Comparison of ENCODE assay signal across 8 cellular contexts in genomic region chr7:127253289-127254162, GRCh38. TPM values are rescaled to one million over a fixed set of nuclear protein-coding genes. Genes with fewer than 3 reads are reported as not detected.
A peak's percentile ranks its signal among the peaks of the same experiment; 100 is the strongest.
DNase-seq lines count a peak whose midpoint lies in the region; ATAC-seq and TF ChIP-seq lines count a peak whose summit lies in the region.

No MANE protein-coding gene starts in this region.

- peak; percentile 63 to 95 (median 78) for TF ChIP-seq CTCF in esophagus squamous epithelium (IDR thresholded peaks at IDR 0.05)

- H3K4me3 Mint-ChIP-seq in CD8-positive, alpha-beta memory T cell = peak overlapping the region; percentile 83 to 96 (median 88)
- peak overlapping the region; percentile 87 to 94 for H3K4me3 Mint-ChIP-seq in stimulated activated naive B cell treated with anti-CD40 and anti-IgM and Interleukin-4, amounts not matched to agents 10 μg/mL and 1 μg/mL and 100 μg/mL, for 72 hours

- POLR2A ChIA-PET in CD8-positive, alpha-beta memory T cell (lab: Charles Lee) = interaction anchor here (1.0 kb wide), 1 partner anchor 139 kb away, joined by 3 read pairs; the partner anchor contains the start of gene ZNF800

- peak; percentile 22 to 61 (median 40) for DNase-seq in CD8-positive, alpha-beta memory T cell
- DNase-seq in NCI-H82 (lab: John Stamatoyannopoulos, UW) (peak; percentile 77), esophagus squamous epithelium (lab: John Stamatoyannopoulos, UW) (no peak)
- DNase-seq in activated T-cell treated with anti-CD3 and anti-CD28 coated beads, Interleukin-2, amount 50 U/mL, for 1 hour = peak; percentile 70
- DNase-seq in stimulated activated naive B cell treated with anti-CD40 and anti-IgM and Interleukin-4, amounts not matched to agents 10 μg/mL and 1 μg/mL and 100 μg/mL, for 72 hours = peak; percentile 41

- H3K9me3 ChIP-seq in CD8-positive, alpha-beta memory T cell (ENCODE audit: low read length) = no peaks in the 10 kb centered on the region
- H3K9me3 ChIP-seq in esophagus squamous epithelium (no peaks in the 10 kb centered on the region), muscle layer of duodenum (ENCODE audit: control insufficient read depth in 1 of 2, low read length in 2 of 2) (no peaks in the 10 kb centered on the region)

- H3K36me3 Mint-ChIP-seq in CD8-positive, alpha-beta memory T cell = peaks cover 0 to 2% (median 0%) of the 10 kb centered on the region in 3 donors
- no peaks in the 10 kb centered on the region for H3K36me3 Mint-ChIP-seq in stimulated activated naive B cell treated with anti-CD40 and anti-IgM and Interleukin-4, amounts not matched to agents 10 μg/mL and 1 μg/mL and 100 μg/mL, for 72 hours

- peaks cover 43% of the 10 kb centered on the region for H3K27me3 ChIP-seq in CD8-positive, alpha-beta memory T cell (ENCODE audit: insufficient read depth, low read length, poor library complexity, severe bottlenecking)
- H3K27me3 ChIP-seq in esophagus squamous epithelium (peaks cover 4 to 90% (median 10%) of the 10 kb centered on the region in 4 donors), muscle layer of duodenum (ENCODE audit: low read depth, low read length) (peaks cover 41% of the 10 kb centered on the region)

- no peak overlapping the region for H3K27ac ChIP-seq in CD8-positive, alpha-beta memory T cell (ENCODE audit: low read depth, low read length)
- H3K27ac ChIP-seq in esophagus squamous epithelium (peak overlapping the region in 3 of 4 donors; percentile 29 to 59 (median 34)), muscle layer of duodenum (ENCODE audit: low read length) (no peak overlapping the region)

- peak overlapping the region; percentile 59 for H3K4me3 ChIP-seq in CD8-positive, alpha-beta memory T cell (ENCODE audit: low read length)
- H3K4me3 ChIP-seq in esophagus squamous epithelium = peak overlapping the region; percentile 53 to 86 (median 76)
- H3K4me3 ChIP-seq in muscle layer of duodenum (ENCODE audit: low read depth in 1 of 2, low read length in 2 of 2) = peak overlapping the region; percentile 77 to 96

- peaks cover 28 to 78% of the 10 kb centered on the region in 2 donors for H3K27me3 Mint-ChIP-seq in CD8-positive, alpha-beta memory T cell
- peaks cover 74 to 80% of the 10 kb centered on the region in 2 donors for H3K27me3 Mint-ChIP-seq in stimulated activated naive B cell treated with anti-CD40 and anti-IgM and Interleukin-4, amounts not matched to agents 10 μg/mL and 1 μg/mL and 100 μg/mL, for 72 hours

- no peaks in the 10 kb centered on the region for H3K36me3 ChIP-seq in CD8-positive, alpha-beta memory T cell (ENCODE audit: insufficient read depth, low read length)
- H3K36me3 ChIP-seq in esophagus squamous epithelium = no peaks in the 10 kb centered on the region
- no peaks in the 10 kb centered on the region for H3K36me3 ChIP-seq in muscle layer of duodenum (ENCODE audit: control insufficient read depth in 1 of 2, insufficient read depth in 2 of 2, low read length in 2 of 2)

- no peaks in the 10 kb centered on the region for H3K9me3 Mint-ChIP-seq in CD8-positive, alpha-beta memory T cell
- no peaks in the 10 kb centered on the region for H3K9me3 Mint-ChIP-seq in stimulated activated naive B cell treated with anti-CD40 and anti-IgM and Interleukin-4, amounts not matched to agents 10 μg/mL and 1 μg/mL and 100 μg/mL, for 72 hours

- TF ChIP-seq POLR2A in esophagus squamous epithelium (IDR thresholded peaks at IDR 0.05) = no peak

- CTCF ChIA-PET in CD8-positive, alpha-beta memory T cell (lab: Charles Lee) = interaction anchor here (0.7 to 1.7 kb wide), 5 partner anchors 9 to 29 kb away, joined by 3 to 6 read pairs (median 4); no protein-coding TSS in a partner anchor

- ATAC-seq in GM19395 (IDR thresholded peaks at IDR 0.05; ENCODE audit: unreplicated experiment) (peak; percentile 82), HG03460 (IDR thresholded peaks at IDR 0.05; ENCODE audit: unreplicated experiment) (peak; percentile 83)
- ATAC-seq in stimulated activated naive B cell treated with anti-CD40 and anti-IgM and Interleukin-4, amounts not matched to agents 10 μg/mL and 1 μg/mL and 100 μg/mL, for 72 hours (replicated peaks) = peak; percentile 81 to 85

- H3K4me1 ChIP-seq in CD8-positive, alpha-beta memory T cell (ENCODE audit: insufficient read depth, low read length) = peaks cover 14% of the 10 kb centered on the region
- H3K4me1 ChIP-seq in esophagus squamous epithelium (peaks cover 15 to 34% (median 18%) of the 10 kb centered on the region in 3 donors), muscle layer of duodenum (ENCODE audit: control insufficient read depth in 1 of 2, insufficient read depth in 2 of 2, low read length in 2 of 2) (peaks cover 0 to 19% of the 10 kb centered on the region in 2 donors)

- peaks cover 18 to 32% (median 32%) of the 10 kb centered on the region in 3 donors for H3K4me1 Mint-ChIP-seq in CD8-positive, alpha-beta memory T cell
- H3K4me1 Mint-ChIP-seq in stimulated activated naive B cell treated with anti-CD40 and anti-IgM and Interleukin-4, amounts not matched to agents 10 μg/mL and 1 μg/mL and 100 μg/mL, for 72 hours = peaks cover 11 to 28% of the 10 kb centered on the region in 2 donors

- intact Hi-C loops in esophagus squamous epithelium (cut with DNase I) = no loop called here

- WGBS in esophagus squamous epithelium, 2 donors = 0 to 2% methylated on average over 4 to 9 of the region's 84 CpGs

- H3K27ac Mint-ChIP-seq in CD8-positive, alpha-beta memory T cell = peak overlapping the region in 1 of 8 donors; percentile 57
- peak overlapping the region; percentile 65 for H3K27ac Mint-ChIP-seq in stimulated activated naive B cell treated with anti-CD40 and anti-IgM and Interleukin-4, amounts not matched to agents 10 μg/mL and 1 μg/mL and 100 μg/mL, for 72 hours

RNA-seq across cellular contexts. Expression of gene GRM8, which starts 0.8 kb away (rescaled TPM):
- total RNA-seq in CD8-positive, alpha-beta memory T cell = not detected
- not detected for polyA plus RNA-seq in CD8-positive, alpha-beta memory T cell
- under 1 TPM in 1 of 4 donors, not detected in 3; 0.57 TPM for total RNA-seq in esophagus squamous epithelium

Comparison
In these comparisons a context has a peak if more than half of its experiments do, and no peak if none do; other contexts are left out.
1. H3K27ac ChIP-seq: peak in esophagus squamous epithelium (3 of 4); none in CD8-positive, alpha-beta memory T cell (single experiment) and muscle layer of duodenum (single experiment).
2. Peak in every context shown above with its lines, with median percentiles within 50 percentile points of each other: H3K4me3 ChIP-seq and ATAC-seq.